7 cellular contexts compared by ENCODE assay signal in the genomic region with DNA sequence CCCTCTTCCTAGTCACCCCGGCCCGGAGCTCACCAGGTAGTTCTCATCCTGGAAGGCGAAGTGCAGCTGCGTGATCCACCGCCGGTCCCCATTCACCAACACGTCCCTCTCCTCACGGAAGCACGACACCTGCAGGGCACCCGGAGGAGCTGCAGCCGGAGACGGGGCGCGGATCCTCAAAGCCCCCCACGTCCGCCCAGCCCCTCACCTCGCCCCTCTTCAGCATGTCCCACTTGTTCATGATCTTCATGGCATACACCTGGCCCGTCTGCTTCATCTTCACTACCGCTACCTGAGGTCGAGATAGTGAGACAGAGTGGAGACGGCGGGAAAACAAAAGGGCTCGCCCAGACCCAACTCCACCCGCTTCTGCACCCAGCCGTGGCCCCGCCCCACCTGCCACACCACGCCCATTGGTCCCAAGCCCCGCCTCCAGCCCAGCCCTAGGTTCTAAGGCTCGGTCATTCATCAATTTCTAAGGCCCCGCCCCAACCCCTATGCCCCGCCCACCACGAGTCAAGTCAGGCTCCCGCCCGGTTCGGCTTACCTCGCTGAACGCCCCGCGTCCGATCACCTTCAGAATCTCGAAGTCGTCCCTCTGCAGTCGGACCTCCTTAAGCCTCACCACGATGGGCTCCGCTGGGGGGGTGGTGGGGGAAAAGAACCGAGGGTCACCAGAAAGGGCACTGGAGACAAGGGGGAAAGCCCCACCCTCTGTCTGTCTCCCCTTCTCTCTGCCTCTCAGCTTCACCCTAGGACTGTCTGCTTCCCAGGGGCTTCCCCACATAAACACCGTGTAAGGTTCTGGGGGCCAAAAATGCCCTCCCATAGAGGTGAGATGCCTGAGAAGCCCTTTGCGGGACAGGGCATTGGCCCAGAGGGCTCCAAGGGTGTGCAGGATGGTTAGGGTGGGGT. TPM values are rescaled to one million over a fixed set of nuclear protein-coding genes. Genes with fewer than 3 reads are reported as not detected.
A peak's percentile ranks its signal among the peaks of the same experiment; 100 is the strongest.
DNase-seq lines count a peak whose midpoint lies in the region; ATAC-seq and TF ChIP-seq lines count a peak whose summit lies in the region.

No MANE protein-coding gene starts in this region.

- H3K9me3 ChIP-seq in esophagus (ENCODE audit: control insufficient read depth in 2 of 2, insufficient read depth in 1 of 2, low read depth in 1 of 2, low read length in 1 of 2) (no peaks in the 10 kb centered on the region), stomach smooth muscle (ENCODE audit: control insufficient read depth in 2 of 2, low read length in 2 of 2) (no peaks in the 10 kb centered on the region)

- H3K9ac ChIP-seq in stomach smooth muscle (ENCODE audit: low read length in 2 of 2), result peak overlapping the region; percentile 74 to 85

- no peaks in the 10 kb centered on the region for H3K9me3 Mint-ChIP-seq in nephron

- H3K27ac ChIP-seq in esophagus (ENCODE audit: low read depth in 2 of 2, low read length in 1 of 2) (peak overlapping the region; percentile 36 to 87), stomach smooth muscle (ENCODE audit: low read length) (peak overlapping the region; percentile 86)

- peaks cover 33% of the 10 kb centered on the region for H3K4me1 Mint-ChIP-seq in nephron

- H3K27ac Mint-ChIP-seq in nephron, result peak overlapping the region in 2 of 3 experiments; percentile 10 to 22

- 6 to 8% methylated on average over 48 of the region's 48 CpGs for WGBS in esophagus, 2 donors

- peak overlapping the region; percentile 74 to 86 (median 75) for H3K4me3 Mint-ChIP-seq in nephron

- peaks cover 21 to 24% of the 10 kb centered on the region in 2 donors for H3K4me1 ChIP-seq in esophagus (ENCODE audit: control insufficient read depth in 2 of 2, insufficient read depth in 2 of 2, low read length in 1 of 2)
- H3K4me1 ChIP-seq in stomach smooth muscle (ENCODE audit: control insufficient read depth, insufficient read depth, low read length), result peaks cover 45% of the 10 kb centered on the region

- no peaks in the 10 kb centered on the region for H3K27me3 ChIP-seq in esophagus (ENCODE audit: control insufficient read depth in 1 of 2, insufficient read depth in 2 of 2, low read length in 2 of 2)
- H3K27me3 ChIP-seq in stomach smooth muscle (ENCODE audit: control insufficient read depth in 1 of 2, insufficient read depth in 2 of 2, low read length in 2 of 2), result no peaks in the 10 kb centered on the region

- ATAC-seq in GM18868 (IDR thresholded peaks at IDR 0.05; ENCODE audit: unreplicated experiment) (peak; percentile 87), HG03135 (IDR thresholded peaks at IDR 0.05; ENCODE audit: unreplicated experiment) (peak; percentile 81)

- DNase-seq in NCI-H748 treated with DMSO at 0.1 percent for 48 hours (lab: John Stamatoyannopoulos, UW), result peak; percentile 83
- peak; percentile 80 for DNase-seq in activated CD8-positive, alpha-beta memory T cell treated with anti-CD3 and anti-CD28 coated beads, Interleukin-2, amount 50 U/mL, for 24 hours (ENCODE audit: extremely low read depth)

- H3K27me3 Mint-ChIP-seq in nephron (ENCODE audit: low read depth), result no peaks in the 10 kb centered on the region

- peak; percentile 70 to 74 (median 73) for TF ChIP-seq CTCF in nephron (IDR thresholded peaks at IDR 0.05; ENCODE audit: unreplicated experiment in 3 of 3)

- peaks cover 21% of the 10 kb centered on the region for H3K36me3 Mint-ChIP-seq in nephron (ENCODE audit: low read depth)

- H3K4me3 ChIP-seq in esophagus (ENCODE audit: low read depth in 1 of 2, low read length in 2 of 2) (peak overlapping the region; percentile 24 to 39), stomach smooth muscle (ENCODE audit: low read length in 2 of 2) (peak overlapping the region; percentile 63 to 95)

- H3K36me3 ChIP-seq in esophagus (ENCODE audit: control insufficient read depth in 2 of 2, insufficient read depth in 2 of 2, low read length in 1 of 2) (peaks cover 0 to 17% of the 10 kb centered on the region in 2 donors), stomach smooth muscle (ENCODE audit: control insufficient read depth in 2 of 2, insufficient read depth in 2 of 2, low read length in 2 of 2) (peaks cover 20 to 30% of the 10 kb centered on the region in 2 donors)

RNA-seq across cellular contexts. Expression of a gene that starts 2.8 kb away (rescaled TPM):
- 100 to 1,000 TPM in 1 of 2 donors, 10 to 100 TPM in 1; 26.0 to 133 TPM for polyA plus RNA-seq in esophagus

RNA-seq across cellular contexts. Expression of a gene that starts 10.4 kb away (rescaled TPM):
- 1 to 10 TPM; 8.2 to 9.8 TPM for polyA plus RNA-seq in esophagus

RNA-seq across cellular contexts. Expression of a gene that starts 13.2 kb away (rescaled TPM):
- polyA plus RNA-seq in esophagus, result 10 to 100 TPM; 12.4 to 34.6 TPM

RNA-seq across cellular contexts. Expression of a gene that starts 35.6 kb away (rescaled TPM):
- polyA plus RNA-seq in esophagus, result under 1 TPM in 1 of 2 donors, not detected in 1; 0.16 TPM

RNA-seq across cellular contexts. Expression of a gene that starts 46.2 kb away (rescaled TPM):
- not detected for polyA plus RNA-seq in esophagus

Comparison
In these comparisons a context has a peak if more than half of its experiments do, and no peak if none do; other contexts are left out.
1. Peak in every context shown above with its lines: DNase-seq, ATAC-seq, H3K4me3 ChIP-seq and H3K27ac ChIP-seq.